ENCODE assay signal across 19 cellular contexts in genomic region chr21:40686526-40686925, GRCh38.
DNase-seq lines count a peak whose midpoint lies in the region; ATAC-seq and TF ChIP-seq lines count a peak whose summit lies in the region.
"Had no signal": no experiment of that assay in that cellular context is flagged by ENCODE, and none has a peak within 500 bp of the region (broad histone marks: within the 10 kb centered on the region; RNA-seq: fewer than 3 reads in every experiment).

No MANE protein-coding gene starts in this region.

- H3K79me2 ChIP-seq in GM23338 (replicated peaks; ENCODE audit: insufficient read depth) (no peaks in the 10 kb centered on the region), mesendoderm (ENCODE audit: control insufficient read depth, insufficient read depth, low read length) (no peaks in the 10 kb centered on the region)

- no peaks in the 10 kb centered on the region for H3F3A ChIP-seq in GM23338 (replicated peaks; ENCODE audit: low read depth)

- no peaks in the 10 kb centered on the region; the same call in 1 of the 2 replicates for H3K36me3 ChIP-seq in GM23338 (ENCODE audit: insufficient read depth)
- no peaks in the 10 kb centered on the region for H3K36me3 ChIP-seq in mesendoderm (ENCODE audit: control insufficient read depth, insufficient read depth, low read length)
- H3K36me3 ChIP-seq in tibial artery = no peaks in the 10 kb centered on the region

- no peak overlapping the region for H3K4me3 ChIP-seq in GM23338
- H3K4me3 ChIP-seq in mesendoderm (ENCODE audit: low read length) = no peak overlapping the region
- no peak overlapping the region for H3K4me3 ChIP-seq in tibial artery
- H3K4me3 ChIP-seq: K562 had no signal

- H4K8ac ChIP-seq in mesendoderm (ENCODE audit: low read depth, low read length) = no peak overlapping the region

- in situ Hi-C loops in ACHN (cut with HindIII; ENCODE audit: low pct_ligation_motif_present, low pct_unique_long_range_greater_than_20kb, low sequenced_read_pairs) = no loop called here

- no peak for DNase-seq in GM23338 (ENCODE audit: low spot score)
- DNase-seq in NCI-H69 (lab: John Stamatoyannopoulos, UW) = peak; percentile 67
- no peak for DNase-seq in WTC11 (ENCODE audit: low spot score)
- no peak for DNase-seq in mesendoderm
- no peak for DNase-seq in ACHN
- no peak for DNase-seq in tibial artery
- DNase-seq: AML-193; CD4-positive, alpha-beta T cell; DMS53; DND-41; EL; GOT3; H7; HFFc6; IMR-90 had no signal

- no peak overlapping the region for H4K5ac ChIP-seq in mesendoderm (ENCODE audit: low read length)

- no peak for TF ChIP-seq CTCF in GM23338 (conservative IDR thresholded peaks at IDR 0.05; ENCODE audit: low read depth in 2 of 2)
- no peak for TF ChIP-seq CTCF in WTC11 (IDR thresholded peaks at IDR 0.05)
- no peak for TF ChIP-seq CTCF in tibial artery (IDR thresholded peaks at IDR 0.05)

- intact Hi-C loops in tibial artery (cut with DNase I; ENCODE audit: low total_unique reads) = no loop called here

- no peak overlapping the region for H3K56ac ChIP-seq in mesendoderm (ENCODE audit: low read length)

- no peak overlapping the region for H3K4me3 Mint-ChIP-seq in GM23338
- no peak overlapping the region for H3K4me3 Mint-ChIP-seq in WTC11
- H3K4me3 Mint-ChIP-seq: CD4-positive, alpha-beta T cell; HFFc6 had no signal

- H2AK5ac ChIP-seq in mesendoderm (ENCODE audit: low read length) = no peak overlapping the region

- H3K27ac ChIP-seq in GM23338 (ENCODE audit: low read depth) = no peak overlapping the region
- H3K27ac ChIP-seq in mesendoderm (ENCODE audit: low read depth, low read length) = no peak overlapping the region
- no peak overlapping the region for H3K27ac ChIP-seq in tibial artery
- H3K27ac ChIP-seq: C4-2B had no signal

- no peaks in the 10 kb centered on the region for H3K9me2 ChIP-seq in GM23338 (ENCODE audit: insufficient read depth)

- H2BK15ac ChIP-seq in mesendoderm (replicated peaks; ENCODE audit: low read depth) = no peak overlapping the region

- H3K9ac ChIP-seq in mesendoderm (ENCODE audit: low read length) = no peak overlapping the region

- H3K27me3 Mint-ChIP-seq in GM23338 (ENCODE audit: insufficient read depth, low read depth, poor library complexity) (peaks cover 9% of the 10 kb centered on the region), WTC11 (ENCODE audit: low read depth) (no peaks in the 10 kb centered on the region)

- no peak overlapping the region for H2BK5ac ChIP-seq in mesendoderm (ENCODE audit: low read length)

- H3K9me3 Mint-ChIP-seq in GM23338 (peaks cover 93% of the 10 kb centered on the region), WTC11 (peaks cover 10% of the 10 kb centered on the region)
- H3K9me3 Mint-ChIP-seq: CD4-positive, alpha-beta T cell had no signal

- ATAC-seq in GM23338 (peak; percentile 41; the same call in 1 of the 3 replicates), WTC11 (peak; percentile 60), HG03432 (IDR thresholded peaks at IDR 0.05; ENCODE audit: unreplicated experiment) (no peak)
- ATAC-seq: HCT116, K562 had no signal

- H3K27ac Mint-ChIP-seq in GM23338 = no peak overlapping the region
- no peak overlapping the region for H3K27ac Mint-ChIP-seq in WTC11
- H3K27ac Mint-ChIP-seq: CD4-positive, alpha-beta T cell; HFFc6 had no signal

- POLR2A ChIA-PET in WTC11 (lab: Charles Lee) = no interaction called here

- H3K79me1 ChIP-seq in mesendoderm (ENCODE audit: low read length) = no peaks in the 10 kb centered on the region

- no peak overlapping the region for H2AFZ ChIP-seq in GM23338

- H3K36me3 Mint-ChIP-seq in GM23338 (ENCODE audit: low read depth) (peaks cover 27% of the 10 kb centered on the region), WTC11 (no peaks in the 10 kb centered on the region)

- H3K4ac ChIP-seq in mesendoderm (ENCODE audit: low read depth, low read length) = peak overlapping the region; percentile 76

- CTCF ChIA-PET in WTC11 (lab: Charles Lee) = no interaction called here

- H3K4me2 ChIP-seq in GM23338 (no peak overlapping the region), mesendoderm (ENCODE audit: low read length) (no peak overlapping the region)

- no peak overlapping the region for H3K23ac ChIP-seq in mesendoderm (ENCODE audit: low read length)

- H3K4me1 ChIP-seq in GM23338 (ENCODE audit: insufficient read depth) (0 out of 2 replicates have a peak, but pooled peaks cover 4% of the 10 kb centered on the region), mesendoderm (ENCODE audit: control insufficient read depth, low read depth, low read length) (peaks cover 6% of the 10 kb centered on the region), tibial artery (no peaks in the 10 kb centered on the region)

- no peak overlapping the region for H3K18ac ChIP-seq in mesendoderm (ENCODE audit: low read length)

- H3K4me1 Mint-ChIP-seq in GM23338 (peaks cover 16% of the 10 kb centered on the region; the same call in 2 of the 3 replicates), WTC11 (peaks cover 27% of the 10 kb centered on the region)

- H4K20me1 ChIP-seq in GM23338 (replicated peaks; ENCODE audit: insufficient read depth) = no peaks in the 10 kb centered on the region

- H2BK120ac ChIP-seq in mesendoderm (ENCODE audit: low read depth, low read length) = no peak overlapping the region

- no CpG with 5 or more reads among the region's 5 CpGs for WGBS in mesendoderm (ENCODE audit: extremely low coverage, insufficient coverage, low lambda C conversion rate)

- no peaks in the 10 kb centered on the region for H3K9me3 ChIP-seq in tibial artery

- H3K27me3 ChIP-seq in GM23338 (ENCODE audit: insufficient read depth) (no peaks in the 10 kb centered on the region), mesendoderm (ENCODE audit: insufficient read depth, low read length, poor library complexity) (no peaks in the 10 kb centered on the region), tibial artery (no peaks in the 10 kb centered on the region)

TF ChIP-seq in WTC11, 78 proteins besides CTCF, POLR2A, EP300 and RAD21 (continues in another document):
- TF ChIP-seq SMAD3 (CRISPR knock-in tag; IDR thresholded peaks at IDR 0.05; ENCODE audit: borderline replicate concordance) (no peak), USF1 (CRISPR knock-in tag; IDR thresholded peaks at IDR 0.05) (no peak), NR2C2 (CRISPR knock-in tag; IDR thresholded peaks at IDR 0.05) (no peak), TP53 (CRISPR knock-in tag; IDR thresholded peaks at IDR 0.05) (no peak), ZNF281 (CRISPR knock-in tag; IDR thresholded peaks at IDR 0.05) (no peak), CREB1 (CRISPR knock-in tag; IDR thresholded peaks at IDR 0.05) (no peak), NFYB (CRISPR knock-in tag; conservative IDR thresholded peaks at IDR 0.05; ENCODE audit: low read depth) (no peak), EMX1 (CRISPR knock-in tag; IDR thresholded peaks at IDR 0.05) (no peak), AFF4 (CRISPR knock-in tag; IDR thresholded peaks at IDR 0.05; ENCODE audit: borderline replicate concordance) (no peak), FOXK1 (CRISPR knock-in tag; IDR thresholded peaks at IDR 0.05) (no peak)
